Comparison of ENCODE assay signal across 23 cellular contexts in the genomic region with DNA sequence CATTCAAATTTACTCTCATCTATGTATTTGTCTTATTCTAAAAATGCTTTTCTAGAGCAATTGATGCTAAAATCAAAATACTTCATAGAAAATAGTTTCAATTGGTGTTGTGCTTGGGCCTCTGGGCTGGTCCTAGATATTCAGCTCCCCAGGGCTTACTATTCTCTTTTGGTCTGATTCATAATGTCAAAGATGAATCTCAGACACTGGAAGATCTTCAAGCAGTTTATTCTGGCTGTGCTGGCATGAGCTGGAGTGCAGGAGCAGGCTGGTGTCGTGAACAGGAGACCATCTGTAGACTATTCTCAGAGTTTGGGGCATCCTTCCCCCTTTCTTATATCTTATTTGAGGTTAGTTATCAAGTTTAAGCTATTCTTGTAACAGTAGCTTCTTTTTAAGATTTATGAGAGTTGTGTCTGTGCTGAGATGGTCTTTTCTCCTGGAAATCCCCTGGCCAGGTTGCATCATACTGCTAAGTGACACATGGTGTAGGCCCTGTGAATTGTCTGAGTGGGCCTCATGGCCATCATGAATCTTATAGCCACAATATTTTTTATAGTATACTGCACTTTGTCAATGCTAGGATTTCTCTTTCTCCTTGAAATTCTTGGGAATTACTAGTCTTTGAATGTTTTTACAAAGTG.
DNase-seq lines count a peak whose midpoint lies in the region; ATAC-seq and TF ChIP-seq lines count a peak whose summit lies in the region.
"Had no signal": no experiment of that assay in that cellular context is flagged by ENCODE, and none has a peak within 500 bp of the region (broad histone marks: within the 10 kb centered on the region; RNA-seq: fewer than 3 reads in every experiment).

No MANE protein-coding gene starts in this region.

- H3K9ac ChIP-seq in adipocyte (ENCODE audit: low read length) = no peak overlapping the region
- H3K9ac ChIP-seq: BLaER1 had no signal

- H3K9me3 Mint-ChIP-seq in stimulated activated naive CD8-positive, alpha-beta T cell treated with anti-CD3 and anti-CD28 coated beads, Interleukin-15, amount 100 ng/mL, for 72 hours = peaks cover 0 to 13% of the 10 kb centered on the region in 2 donors
- H3K9me3 Mint-ChIP-seq: stimulated activated naive B cell treated with anti-CD40 and anti-IgM and Interleukin-4, amounts not matched to agents 10 μg/mL and 1 μg/mL and 100 μg/mL, for 72 hours had no signal

- H3K27ac Mint-ChIP-seq in stimulated activated naive CD8-positive, alpha-beta T cell treated with anti-CD3 and anti-CD28 coated beads, Interleukin-15, amount 100 ng/mL, for 72 hours = peak overlapping the region; percentile 43 to 59
- H3K27ac Mint-ChIP-seq: activated CD4-positive, alpha-beta memory T cell treated with anti-CD3 and anti-CD28 coated beads for 36 hours; activated naive CD8-positive, alpha-beta T cell; activated T-cell treated with anti-CD3 and anti-CD28 coated beads, Interleukin-2, amount 50 U/mL, for 72 hours; stimulated activated naive B cell treated with anti-CD40 and anti-IgM and Interleukin-4, amounts not matched to agents 10 μg/mL and 1 μg/mL and 100 μg/mL, for 72 hours had no signal

- no peak for TF ChIP-seq CTCF in ovary (IDR thresholded peaks at IDR 0.05)

- H3K27ac ChIP-seq in ovary = no peak overlapping the region
- H3K27ac ChIP-seq: BLaER1, foreskin keratinocyte, tibial artery had no signal

- no peak overlapping the region for H3K4me3 Mint-ChIP-seq in stimulated activated naive CD8-positive, alpha-beta T cell treated with anti-CD3 and anti-CD28 coated beads, Interleukin-15, amount 100 ng/mL, for 72 hours
- H3K4me3 Mint-ChIP-seq: activated CD4-positive, alpha-beta memory T cell treated with anti-CD3 and anti-CD28 coated beads for 36 hours; activated naive CD8-positive, alpha-beta T cell; activated T-cell treated with anti-CD3 and anti-CD28 coated beads, Interleukin-2, amount 50 U/mL, for 72 hours; stimulated activated naive B cell treated with anti-CD40 and anti-IgM and Interleukin-4, amounts not matched to agents 10 μg/mL and 1 μg/mL and 100 μg/mL, for 72 hours had no signal

- no peak for TF ChIP-seq EP300 in ovary (IDR thresholded peaks at IDR 0.05)

- 53 to 57% (median 57%) methylated on average over 1 of the region's 1 CpG for WGBS in ovary, 3 donors

- DNase-seq in stimulated activated naive CD8-positive, alpha-beta T cell treated with anti-CD3 and anti-CD28 coated beads, Interleukin-15, amount 100 ng/mL, for 72 hours = no peak
- DNase-seq in stimulated activated naive CD8-positive, alpha-beta T cell treated with anti-CD3 and anti-CD28 coated beads, Interleukin-15, Interleukin-2, amounts not matched to agents 100 U/mL and 50 U/mL, for 24 hours = no peak
- peak; percentile 4 for DNase-seq in adipocyte (ENCODE audit: low read depth)
- no peak for DNase-seq in activated T-cell treated with anti-CD3 and anti-CD28 coated beads, Interleukin-2, amount 50 U/mL, for 1 hour
- no peak for DNase-seq in ovary
- DNase-seq: activated CD4-positive, alpha-beta memory T cell treated with anti-CD3 and anti-CD28 coated beads for 36 hours; foreskin keratinocyte; GF-D8; kidney glomerular epithelial cell; NCI-H1694 treated with DMSO at 0.1 percent for 48 hours; NCI-H226; NK-92 treated with Interleukin-12 subunit alpha and Interleukin-12 subunit beta, amount 100 ng/mL, for 24 hours; stimulated activated naive B cell treated with anti-CD40 and anti-IgM and Interleukin-4, amounts not matched to agents 10 μg/mL and 1 μg/mL and 100 μg/mL, for 72 hours; T-helper 1 cell; tibial artery had no signal

- H3K36me3 ChIP-seq in adipocyte (ENCODE audit: control insufficient read depth, insufficient read depth, low read length, severe bottlenecking) (no peaks in the 10 kb centered on the region), ovary (no peaks in the 10 kb centered on the region)
- H3K36me3 ChIP-seq: BLaER1, tibial artery had no signal

- intact Hi-C loops in ovary (cut with DNase I) = no loop called here

- H3K27me3 Mint-ChIP-seq in stimulated activated naive CD8-positive, alpha-beta T cell treated with anti-CD3 and anti-CD28 coated beads, Interleukin-15, amount 100 ng/mL, for 72 hours = no peaks in the 10 kb centered on the region
- H3K27me3 Mint-ChIP-seq: activated CD4-positive, alpha-beta memory T cell treated with anti-CD3 and anti-CD28 coated beads for 36 hours; activated naive CD8-positive, alpha-beta T cell; stimulated activated naive B cell treated with anti-CD40 and anti-IgM and Interleukin-4, amounts not matched to agents 10 μg/mL and 1 μg/mL and 100 μg/mL, for 72 hours had no signal

- peak; percentile 58 for ATAC-seq in stimulated activated naive CD8-positive, alpha-beta T cell treated with anti-CD3 and anti-CD28 coated beads, Interleukin-15, amount 100 ng/mL, for 72 hours
- no peak for ATAC-seq in stimulated activated naive CD8-positive, alpha-beta T cell treated with anti-CD3 and anti-CD28 coated beads, Interleukin-15, Interleukin-2, amounts not matched to agents 100 U/mL and 50 U/mL, for 24 hours
- peak; percentile 49 for ATAC-seq in HG03565 (IDR thresholded peaks at IDR 0.05; ENCODE audit: unreplicated experiment)
- ATAC-seq in GM18502 (IDR thresholded peaks at IDR 0.05; ENCODE audit: poor library complexity, unreplicated experiment) = no peak
- no peak for ATAC-seq in HG02973 (IDR thresholded peaks at IDR 0.05; ENCODE audit: unreplicated experiment)
- ATAC-seq: A549; activated T-cell treated with anti-CD3 and anti-CD28 coated beads, Interleukin-2, amount 50 U/mL, for 72 hours; foreskin keratinocyte; HCT116; stimulated activated naive B cell treated with anti-CD40 and anti-IgM and Interleukin-4, amounts not matched to agents 10 μg/mL and 1 μg/mL and 100 μg/mL, for 72 hours had no signal

- H3K9me3 ChIP-seq in adipocyte (ENCODE audit: control insufficient read depth, low read length) = no peaks in the 10 kb centered on the region
- no peaks in the 10 kb centered on the region for H3K9me3 ChIP-seq in ovary
- H3K9me3 ChIP-seq: A549, BLaER1, tibial artery had no signal

- H3K4me1 Mint-ChIP-seq in stimulated activated naive CD8-positive, alpha-beta T cell treated with anti-CD3 and anti-CD28 coated beads, Interleukin-15, amount 100 ng/mL, for 72 hours = no peaks in the 10 kb centered on the region
- H3K4me1 Mint-ChIP-seq: stimulated activated naive B cell treated with anti-CD40 and anti-IgM and Interleukin-4, amounts not matched to agents 10 μg/mL and 1 μg/mL and 100 μg/mL, for 72 hours had no signal

- no peaks in the 10 kb centered on the region for H3K4me1 ChIP-seq in adipocyte (ENCODE audit: control insufficient read depth, insufficient read depth, low read length)
- H3K4me1 ChIP-seq in ovary (ENCODE audit: insufficient read depth) = no peaks in the 10 kb centered on the region
- H3K4me1 ChIP-seq: A549, BLaER1, foreskin keratinocyte, tibial artery had no signal

- no peak overlapping the region for H3K4me3 ChIP-seq in adipocyte (ENCODE audit: low read length)
- H3K4me3 ChIP-seq in ovary = no peak overlapping the region
- H3K4me3 ChIP-seq: A549, BLaER1, tibial artery had no signal

- no peak for TF ChIP-seq POLR2A in ovary (IDR thresholded peaks at IDR 0.05)

- no peaks in the 10 kb centered on the region for H3K27me3 ChIP-seq in adipocyte (replicated peaks; ENCODE audit: control insufficient read depth, insufficient read depth, low read length)
- H3K27me3 ChIP-seq in ovary = no peaks in the 10 kb centered on the region
- H3K27me3 ChIP-seq: BLaER1, foreskin keratinocyte, tibial artery had no signal

Comparison
In these comparisons a context has a peak if more than half of its experiments do, and no peak if none do; other contexts are left out.
1. ATAC-seq: peak in stimulated activated naive CD8-positive, alpha-beta T cell treated with anti-CD3 and anti-CD28 coated beads, Interleukin-15, amount 100 ng/mL, for 72 hours (single experiment) and HG03565 (single experiment); none in stimulated activated naive CD8-positive, alpha-beta T cell treated with anti-CD3 and anti-CD28 coated beads, Interleukin-15, Interleukin-2, amounts not matched to agents 100 U/mL and 50 U/mL, for 24 hours (single experiment), GM18502 (single experiment) and HG02973 (single experiment).